Comparison of ENCODE assay signal across 26 cellular contexts in the genomic region with DNA sequence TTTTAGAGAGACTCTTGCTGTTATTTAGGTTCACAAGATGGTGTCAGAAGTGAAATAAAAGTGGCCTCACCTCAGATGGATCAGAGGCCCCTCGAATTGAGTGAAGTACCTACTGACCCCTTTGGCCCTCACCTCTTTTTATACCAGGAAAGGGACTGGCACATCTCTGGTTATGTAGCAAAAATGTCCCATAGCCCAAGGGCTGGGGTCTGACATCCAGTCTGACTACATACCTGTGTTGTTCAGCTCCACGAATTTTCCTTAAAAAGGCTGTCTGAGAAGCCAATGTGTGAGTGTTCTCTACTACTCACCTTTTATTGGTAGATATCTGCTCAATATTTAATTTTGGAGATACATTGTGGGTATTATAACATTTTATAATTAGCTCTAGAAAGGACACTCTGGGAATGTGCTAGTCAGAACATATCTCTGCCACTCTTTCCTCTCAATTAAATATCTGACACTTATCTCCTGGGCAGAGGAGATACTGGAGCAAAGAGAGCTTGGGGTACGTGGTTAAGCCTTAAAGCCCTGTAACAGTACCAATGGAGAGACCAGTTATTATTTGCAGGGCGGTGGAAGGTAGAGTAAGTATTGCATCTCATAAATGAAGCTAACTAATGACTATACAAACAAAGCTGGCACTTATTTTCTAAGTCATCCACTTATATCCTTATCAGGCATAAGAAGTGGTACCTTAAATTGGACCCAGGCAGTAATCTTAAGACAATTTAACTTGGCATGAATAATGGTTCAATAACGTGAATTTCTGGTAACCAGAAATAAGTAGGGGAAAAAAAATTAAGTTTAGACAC. TPM values are rescaled to one million over a fixed set of nuclear protein-coding genes. Genes with fewer than 3 reads are reported as not detected.
"Had no signal": no experiment of that assay in that cellular context is flagged by ENCODE, and none has a peak within 500 bp of the region (broad histone marks: within the 10 kb centered on the region; RNA-seq: fewer than 3 reads in every experiment).

No MANE protein-coding gene starts in this region.

- H3K9ac ChIP-seq: KMS-11, SK-N-SH had no signal

- H3K4me3 ChIP-seq: K562 had no signal

- H3K4me2 ChIP-seq: KMS-11, SK-N-SH had no signal

- DNase-seq: Kasumi-1, MV-4-11, NCI-H1048, NCI-H1105, NCI-H1436 treated with DMSO at 0.1 percent for 48 hours, NCI-H1694, NCI-H187 treated with DMSO at 0.1 percent for 48 hours, NCI-H2029 treated with DMSO at 0.1 percent for 48 hours, NCI-H2171, NCI-H226, NCI-H446, NCI-H510A, NCI-H524 treated with DMSO at 0.1 percent for 48 hours, NCI-H69, NCI-H774, RPMI8226, SHP77, SK-N-SH, SW 1271 had no signal

- ATAC-seq: HepG2 had no signal

- H3K27ac ChIP-seq: KMS-11 had no signal

RNA-seq across cellular contexts. Expression of a gene that starts 20.0 kb away (rescaled TPM):
- total RNA-seq: HepG2, HT1080, K562, M059J, SK-MEL-5 had no signal
- polyA plus RNA-seq: HepG2, IgD-negative memory B cell, SK-N-SH had no signal
